10 cellular contexts compared by ENCODE assay signal in the genomic region with DNA sequence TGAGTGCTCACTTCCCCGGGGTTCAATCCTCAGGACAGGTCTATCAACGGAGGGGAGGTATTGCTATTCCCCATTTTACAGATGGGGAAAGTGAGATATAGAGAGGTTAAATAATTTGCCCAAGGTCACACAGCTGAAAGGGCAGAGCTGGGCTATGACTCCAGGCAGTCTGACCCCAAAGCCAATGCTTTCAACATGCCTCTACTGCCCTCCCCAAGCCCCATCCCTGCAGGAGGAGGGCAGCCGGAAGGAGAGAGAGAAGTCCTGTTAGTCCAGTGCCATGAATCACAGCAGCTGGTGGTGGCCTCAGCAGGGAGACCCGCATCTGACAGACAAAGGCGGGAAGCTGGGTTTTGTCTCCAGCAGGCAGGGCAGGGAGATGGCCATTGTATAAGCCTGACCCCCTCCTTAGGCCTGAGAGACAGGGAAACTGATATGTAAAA. TPM values are rescaled to one million over a fixed set of nuclear protein-coding genes. Genes with fewer than 3 reads are reported as not detected.
DNase-seq lines count a peak whose midpoint lies in the region; ATAC-seq and TF ChIP-seq lines count a peak whose summit lies in the region.
"Had no signal": no experiment of that assay in that cellular context is flagged by ENCODE, and none has a peak within 500 bp of the region (broad histone marks: within the 10 kb centered on the region; RNA-seq: fewer than 3 reads in every experiment).

No MANE protein-coding gene starts in this region.

- H3K9me3 ChIP-seq in ectodermal cell (ENCODE audit: control insufficient read depth, low read length) (no peaks in the 10 kb centered on the region), MG63 (peaks cover 5% of the 10 kb centered on the region)
- H3K9me3 ChIP-seq: BE2C had no signal

- peaks cover 26% of the 10 kb centered on the region for H3K4me1 ChIP-seq in ACC112 (ENCODE audit: control insufficient read depth, insufficient read depth, low read length, unreplicated experiment)
- peaks cover 14% of the 10 kb centered on the region for H3K4me1 ChIP-seq in ectodermal cell (ENCODE audit: control insufficient read depth, insufficient read depth, low read length)
- H3K4me1 ChIP-seq: BE2C had no signal

- no peaks in the 10 kb centered on the region for H3K36me3 Mint-ChIP-seq in neural crest cell (ENCODE audit: low read depth)

- no peak for TF ChIP-seq CTCF in neural crest cell (conservative IDR thresholded peaks at IDR 0.05)

- H3K4me3 ChIP-seq in ACC112 (ENCODE audit: low read depth, low read length): no peak overlapping the region
- no peak overlapping the region for H3K4me3 ChIP-seq in ectodermal cell (ENCODE audit: insufficient read depth, low read depth, low read length)
- H3K4me3 ChIP-seq in MG63: no peak overlapping the region; the same call in 1 of the 2 replicates

- peak overlapping the region; percentile 64 for H3K4me3 Mint-ChIP-seq in neural crest cell

- peak overlapping the region; percentile 94 for H3K27ac Mint-ChIP-seq in neural crest cell (ENCODE audit: unreplicated experiment)

- peaks cover 5% of the 10 kb centered on the region for H3K9me3 Mint-ChIP-seq in neural crest cell

- DNase-seq in NCI-H146 treated with DMSO at 0.1 percent for 48 hours (lab: John Stamatoyannopoulos, UW; ENCODE audit: unreplicated experiment) (peak; percentile 51), neural crest cell (ENCODE audit: low read depth, low spot score) (peak; percentile 29), MG63 (no peak), DMS 273 (lab: John Stamatoyannopoulos, UW; ENCODE audit: unreplicated experiment) (no peak), germinal center (ENCODE audit: low spot score) (no peak)
- DNase-seq: BE2C, midbrain had no signal

- H3K79me2 ChIP-seq in ACC112 (ENCODE audit: control insufficient read depth, insufficient read depth, low read length, unreplicated experiment): no peaks in the 10 kb centered on the region

- no peaks in the 10 kb centered on the region for H3K27me3 ChIP-seq in ACC112 (ENCODE audit: insufficient read depth, low read length)
- no peaks in the 10 kb centered on the region for H3K27me3 ChIP-seq in ectodermal cell (ENCODE audit: control insufficient read depth, insufficient read depth, low read length, poor library complexity, severe bottlenecking)
- no peaks in the 10 kb centered on the region for H3K27me3 ChIP-seq in MG63
- H3K27me3 ChIP-seq: BE2C had no signal

- peak overlapping the region; percentile 53 for H2AFZ ChIP-seq in ACC112 (ENCODE audit: low read length, unreplicated experiment)

- H3K4me1 Mint-ChIP-seq in neural crest cell: peaks cover 36% of the 10 kb centered on the region

- H3K27me3 Mint-ChIP-seq in neural crest cell (ENCODE audit: low read depth): no peaks in the 10 kb centered on the region

- no peak for ATAC-seq in GM19023 (IDR thresholded peaks at IDR 0.05; ENCODE audit: unreplicated experiment)

- H3K36me3 ChIP-seq in ACC112 (ENCODE audit: insufficient read depth, low read length) (no peaks in the 10 kb centered on the region), ectodermal cell (ENCODE audit: control insufficient read depth, insufficient read depth, low read length) (no peaks in the 10 kb centered on the region), MG63 (peaks cover 4% of the 10 kb centered on the region; the same call in 1 of the 2 replicates)
- H3K36me3 ChIP-seq: BE2C had no signal

- WGBS in ectodermal cell, 2 experiments: 9 to 12% methylated on average over 5 of the region's 5 CpGs

- H3K27ac ChIP-seq in ACC112 (ENCODE audit: low read depth, low read length) (peak overlapping the region; percentile 73), ectodermal cell (ENCODE audit: insufficient read depth, low read depth, low read length, poor library complexity, severe bottlenecking) (peak overlapping the region; percentile 1)

RNA-seq across cellular contexts. Expression of a gene that starts 20.0 kb away (rescaled TPM):
- 208 TPM for polyA plus RNA-seq in ectodermal cell (2013, experiment 1 of 4)
- 219 TPM for polyA plus RNA-seq in ectodermal cell (2013, experiment 2 of 4)
- polyA plus RNA-seq in ectodermal cell (2013, experiment 3 of 4): 161 TPM
- 170 TPM for polyA plus RNA-seq in ectodermal cell (2013, experiment 4 of 4)
- total RNA-seq in neural crest cell: 123 and 126 TPM in 2 replicates
- total RNA-seq in MG63 (2014; rRNA removed; shearing (Covaris generic); ENCODE audit: low replicate concordance): 348 and 588 TPM in 2 replicates

Comparison
In these comparisons a context has a peak if more than half of its experiments do, and no peak if none do; other contexts are left out.
1. DNase-seq: peak in NCI-H146 treated with DMSO at 0.1 percent for 48 hours (single experiment) and neural crest cell (single experiment); none in MG63 (single experiment), DMS 273 (single experiment) and germinal center (single experiment).